ENCODE assay signal across 1 cellular context in the genomic region with DNA sequence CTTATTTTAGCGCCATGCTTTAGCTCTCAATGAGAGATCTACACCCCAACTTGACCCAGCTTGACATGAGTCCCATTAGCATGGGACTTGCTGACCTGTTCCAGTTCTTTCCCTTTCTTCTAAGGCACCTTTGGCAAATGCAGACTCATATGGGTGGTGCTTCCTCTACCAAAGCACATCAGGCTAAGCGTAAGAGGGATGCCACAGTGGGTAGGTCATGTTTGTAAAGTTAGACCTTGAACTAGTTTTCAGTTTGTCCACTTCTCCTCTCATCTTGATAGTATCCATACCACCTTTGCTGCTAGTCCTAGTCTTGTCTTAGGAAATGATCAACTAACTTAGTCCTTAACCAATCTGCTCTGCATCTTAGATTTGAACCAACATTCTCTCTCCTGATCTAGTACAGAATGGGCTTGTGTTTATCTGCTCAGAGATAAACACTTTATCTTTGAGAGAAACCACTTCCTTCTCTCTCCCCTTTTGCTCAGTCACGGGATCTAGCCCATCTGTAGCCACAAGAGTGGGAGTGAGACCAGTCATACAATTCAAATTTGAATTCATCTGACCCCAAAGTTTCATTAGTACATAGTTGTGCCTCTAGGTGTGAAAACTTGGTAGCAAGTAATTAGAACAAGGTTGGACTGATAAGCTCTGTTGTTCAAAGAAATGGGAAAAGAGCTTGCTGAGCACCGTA.
TF ChIP-seq lines count a peak whose summit lies in the region.

No MANE protein-coding gene starts in this region.

TF ChIP-seq in K562, 482 proteins besides CTCF, POLR2A, EP300 and RAD21 (continued from another document):
- TF ChIP-seq ID3 (CRISPR knock-in tag; IDR thresholded peaks at IDR 0.05) (no peak), ID3 (tag; IDR thresholded peaks at IDR 0.05) (0 out of 2 replicates have a peak, but pooled peaks have one; percentile 48), SETDB1 (IDR thresholded peaks at IDR 0.05; ENCODE audit: low read length) (no peak), ASH1L (IDR thresholded peaks at IDR 0.05; ENCODE audit: borderline replicate concordance, low read depth, partially characterized antibody) (no peak), MCM3 (IDR thresholded peaks at IDR 0.05) (no peak), ZNF23 (CRISPR knock-in tag; IDR thresholded peaks at IDR 0.05) (no peak)
- TF ChIP-seq, protein P1, sequence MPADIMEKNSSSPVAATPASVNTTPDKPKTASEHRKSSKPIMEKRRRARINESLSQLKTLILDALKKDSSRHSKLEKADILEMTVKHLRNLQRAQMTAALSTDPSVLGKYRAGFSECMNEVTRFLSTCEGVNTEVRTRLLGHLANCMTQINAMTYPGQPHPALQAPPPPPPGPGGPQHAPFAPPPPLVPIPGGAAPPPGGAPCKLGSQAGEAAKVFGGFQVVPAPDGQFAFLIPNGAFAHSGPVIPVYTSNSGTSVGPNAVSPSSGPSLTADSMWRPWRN (IDR thresholded peaks at IDR 0.05; ENCODE audit: low read depth), result peak; percentile 58
